Comparison of ENCODE assay signal across 1 cellular context in genomic region chr19:17965370-17966114, GRCh38.
TF ChIP-seq lines count a peak whose summit lies in the region.

No MANE protein-coding gene starts in this region.

TF ChIP-seq in HCT116, 20 proteins besides CTCF, POLR2A, EP300 and RAD21 (continued from another document):
- TF ChIP-seq JUND (IDR thresholded peaks at IDR 0.05) = no peak
- TF ChIP-seq, protein P1, sequence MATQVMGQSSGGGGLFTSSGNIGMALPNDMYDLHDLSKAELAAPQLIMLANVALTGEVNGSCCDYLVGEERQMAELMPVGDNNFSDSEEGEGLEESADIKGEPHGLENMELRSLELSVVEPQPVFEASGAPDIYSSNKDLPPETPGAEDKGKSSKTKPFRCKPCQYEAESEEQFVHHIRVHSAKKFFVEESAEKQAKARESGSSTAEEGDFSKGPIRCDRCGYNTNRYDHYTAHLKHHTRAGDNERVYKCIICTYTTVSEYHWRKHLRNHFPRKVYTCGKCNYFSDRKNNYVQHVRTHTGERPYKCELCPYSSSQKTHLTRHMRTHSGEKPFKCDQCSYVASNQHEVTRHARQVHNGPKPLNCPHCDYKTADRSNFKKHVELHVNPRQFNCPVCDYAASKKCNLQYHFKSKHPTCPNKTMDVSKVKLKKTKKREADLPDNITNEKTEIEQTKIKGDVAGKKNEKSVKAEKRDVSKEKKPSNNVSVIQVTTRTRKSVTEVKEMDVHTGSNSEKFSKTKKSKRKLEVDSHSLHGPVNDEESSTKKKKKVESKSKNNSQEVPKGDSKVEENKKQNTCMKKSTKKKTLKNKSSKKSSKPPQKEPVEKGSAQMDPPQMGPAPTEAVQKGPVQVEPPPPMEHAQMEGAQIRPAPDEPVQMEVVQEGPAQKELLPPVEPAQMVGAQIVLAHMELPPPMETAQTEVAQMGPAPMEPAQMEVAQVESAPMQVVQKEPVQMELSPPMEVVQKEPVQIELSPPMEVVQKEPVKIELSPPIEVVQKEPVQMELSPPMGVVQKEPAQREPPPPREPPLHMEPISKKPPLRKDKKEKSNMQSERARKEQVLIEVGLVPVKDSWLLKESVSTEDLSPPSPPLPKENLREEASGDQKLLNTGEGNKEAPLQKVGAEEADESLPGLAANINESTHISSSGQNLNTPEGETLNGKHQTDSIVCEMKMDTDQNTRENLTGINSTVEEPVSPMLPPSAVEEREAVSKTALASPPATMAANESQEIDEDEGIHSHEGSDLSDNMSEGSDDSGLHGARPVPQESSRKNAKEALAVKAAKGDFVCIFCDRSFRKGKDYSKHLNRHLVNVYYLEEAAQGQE (IDR thresholded peaks at IDR 0.05; ENCODE audit: low read depth) = no peak
